In genomic region chr15:101024111-101024695, GRCh38 we compare ENCODE assay signal across 10 cellular contexts.
DNase-seq lines count a peak whose midpoint lies in the region; ATAC-seq and TF ChIP-seq lines count a peak whose summit lies in the region.
"Had no signal": no experiment of that assay in that cellular context is flagged by ENCODE, and none has a peak within 500 bp of the region (broad histone marks: within the 10 kb centered on the region; RNA-seq: fewer than 3 reads in every experiment).

No MANE protein-coding gene starts in this region.

- H2AFZ ChIP-seq in neuronal stem cell (ENCODE audit: low read length) = peak overlapping the region; percentile 87

- H3K27ac Mint-ChIP-seq in activated CD8-positive, alpha-beta T cell treated with anti-CD3 and anti-CD28 coated beads, Interleukin-2, amount 10 ng/mL, durations not matched to agents 7 days and 5 days = no peak overlapping the region
- H3K27ac Mint-ChIP-seq in activated CD8-positive, alpha-beta T cell treated with anti-CD3 and anti-CD28 coated beads for 36 hours = no peak overlapping the region
- no peak overlapping the region for H3K27ac Mint-ChIP-seq in natural killer cell

- H2BK120ac ChIP-seq in neuronal stem cell (ENCODE audit: low read depth, low read length) = no peak overlapping the region

- H3K36me3 Mint-ChIP-seq in activated CD8-positive, alpha-beta T cell treated with anti-CD3 and anti-CD28 coated beads, Interleukin-2, amount 10 ng/mL, durations not matched to agents 7 days and 5 days (ENCODE audit: low read depth) = no peaks in the 10 kb centered on the region
- H3K36me3 Mint-ChIP-seq in activated CD8-positive, alpha-beta T cell treated with anti-CD3 and anti-CD28 coated beads for 36 hours (ENCODE audit: low read depth) = no peaks in the 10 kb centered on the region
- H3K36me3 Mint-ChIP-seq in natural killer cell = no peaks in the 10 kb centered on the region

- H2AK5ac ChIP-seq in neuronal stem cell (ENCODE audit: low read depth, low read length) = no peak overlapping the region

- H3K79me1 ChIP-seq in neuronal stem cell (ENCODE audit: low read depth, low read length) = no peaks in the 10 kb centered on the region

- no peak overlapping the region for H3K4ac ChIP-seq in neuronal stem cell (ENCODE audit: low read length)

- no peak overlapping the region for H3K4me2 ChIP-seq in neuronal stem cell (ENCODE audit: insufficient read depth, low read length, poor library complexity, severe bottlenecking)

- TF ChIP-seq CTCF in activated CD8-positive, alpha-beta T cell treated with anti-CD3 and anti-CD28 coated beads for 36 hours (IDR thresholded peaks at IDR 0.05) = no peak
- no peak for TF ChIP-seq CTCF in natural killer cell (IDR thresholded peaks at IDR 0.05)

- no peak for ATAC-seq in activated CD8-positive, alpha-beta T cell treated with anti-CD3 and anti-CD28 coated beads, Interleukin-2, amount 10 ng/mL, durations not matched to agents 7 days and 5 days
- ATAC-seq in activated CD8-positive, alpha-beta T cell treated with anti-CD3 and anti-CD28 coated beads for 36 hours = no peak
- ATAC-seq in Right ventricle myocardium superior (ENCODE audit: poor library complexity) (peak; percentile 71), HG03520 (IDR thresholded peaks at IDR 0.05; ENCODE audit: unreplicated experiment) (no peak), natural killer cell (no peak)

- POLR2A ChIA-PET in activated CD8-positive, alpha-beta T cell treated with anti-CD3 and anti-CD28 coated beads, Interleukin-2, amount 10 ng/mL, durations not matched to agents 7 days and 5 days (lab: Charles Lee) = no interaction called here
- POLR2A ChIA-PET in activated CD8-positive, alpha-beta T cell treated with anti-CD3 and anti-CD28 coated beads for 36 hours (lab: Charles Lee) = no interaction called here

- peaks cover 2 to 17% of the 10 kb centered on the region in 2 donors for H3K4me1 ChIP-seq in neuronal stem cell (ENCODE audit: control insufficient read depth in 2 of 2, insufficient read depth in 1 of 2, low read depth in 1 of 2, low read length in 2 of 2)
- no peaks in the 10 kb centered on the region for H3K4me1 ChIP-seq in urinary bladder (ENCODE audit: insufficient read depth)

- no peak overlapping the region for H3K4me3 ChIP-seq in neuronal stem cell (ENCODE audit: low read length in 2 of 2)
- H3K4me3 ChIP-seq in urinary bladder (ENCODE audit: low read depth, low read length) = no peak overlapping the region

- H3K4me1 Mint-ChIP-seq in activated CD8-positive, alpha-beta T cell treated with anti-CD3 and anti-CD28 coated beads, Interleukin-2, amount 10 ng/mL, durations not matched to agents 7 days and 5 days (ENCODE audit: low read depth) = no peaks in the 10 kb centered on the region
- H3K4me1 Mint-ChIP-seq in activated CD8-positive, alpha-beta T cell treated with anti-CD3 and anti-CD28 coated beads for 36 hours (ENCODE audit: low read depth) = no peaks in the 10 kb centered on the region
- no peaks in the 10 kb centered on the region for H3K4me1 Mint-ChIP-seq in natural killer cell

- H2BK5ac ChIP-seq in neuronal stem cell (ENCODE audit: low read length) = no peak overlapping the region

- peak; percentile 10 for DNase-seq in activated CD8-positive, alpha-beta T cell treated with anti-CD3 and anti-CD28 coated beads, Interleukin-2, amount 10 ng/mL, durations not matched to agents 7 days and 5 days
- DNase-seq in activated CD8-positive, alpha-beta T cell treated with anti-CD3 and anti-CD28 coated beads for 36 hours = no peak
- peak; percentile 59 for DNase-seq in Right ventricle myocardium superior
- no peak for DNase-seq in neuronal stem cell (ENCODE audit: low spot score)
- no peak for DNase-seq in NCI-H128 (lab: John Stamatoyannopoulos, UW; ENCODE audit: unreplicated experiment)
- DNase-seq in natural killer cell = no peak
- DNase-seq: activated naive CD4-positive, alpha-beta T cell treated with anti-CD3 and anti-CD28 coated beads, Interleukin-2, amount 50 U/mL, for 16 hours; NCI-H748 treated with DMSO at 0.1 percent for 48 hours had no signal

- no peaks in the 10 kb centered on the region for H3K27me3 Mint-ChIP-seq in activated CD8-positive, alpha-beta T cell treated with anti-CD3 and anti-CD28 coated beads, Interleukin-2, amount 10 ng/mL, durations not matched to agents 7 days and 5 days (ENCODE audit: low read depth)
- peaks cover 2% of the 10 kb centered on the region for H3K27me3 Mint-ChIP-seq in activated CD8-positive, alpha-beta T cell treated with anti-CD3 and anti-CD28 coated beads for 36 hours
- H3K27me3 Mint-ChIP-seq in natural killer cell (ENCODE audit: low read depth in 2 of 2) = peaks cover 0 to 2% of the 10 kb centered on the region in 2 donors

- H3K18ac ChIP-seq in neuronal stem cell (ENCODE audit: low read length) = no peak overlapping the region

- peak overlapping the region; percentile 19 for H2BK15ac ChIP-seq in neuronal stem cell (ENCODE audit: low read length)

- no CpG with 5 or more reads among the region's 11 CpGs for WGBS in neuronal stem cell (ENCODE audit: extremely low coverage in 2 of 2, insufficient read length in 2 of 2, insufficient replicate concordance in 1 of 2), 2 donors
- 57% methylated on average over 11 of the region's 11 CpGs for WGBS in urinary bladder

- H3K4me3 Mint-ChIP-seq in activated CD8-positive, alpha-beta T cell treated with anti-CD3 and anti-CD28 coated beads, Interleukin-2, amount 10 ng/mL, durations not matched to agents 7 days and 5 days = no peak overlapping the region
- H3K4me3 Mint-ChIP-seq in activated CD8-positive, alpha-beta T cell treated with anti-CD3 and anti-CD28 coated beads for 36 hours = no peak overlapping the region
- H3K4me3 Mint-ChIP-seq in natural killer cell = no peak overlapping the region

- H3K9ac ChIP-seq in neuronal stem cell (ENCODE audit: low read depth, low read length, poor library complexity) = no peak overlapping the region

- CTCF ChIA-PET in activated CD8-positive, alpha-beta T cell treated with anti-CD3 and anti-CD28 coated beads, Interleukin-2, amount 10 ng/mL, durations not matched to agents 7 days and 5 days (lab: Charles Lee) = interaction anchor here (1.2 to 2.0 kb wide), 4 partner anchors 9 to 234 kb away, joined by 3 to 11 read pairs (median 5); no protein-coding TSS in a partner anchor
- CTCF ChIA-PET in activated CD8-positive, alpha-beta T cell treated with anti-CD3 and anti-CD28 coated beads for 36 hours (lab: Charles Lee) = interaction anchor here (1.1 to 6.9 kb wide), 4 partner anchors 9 to 237 kb away, joined by 3 to 77 read pairs (median 6); no protein-coding TSS in a partner anchor

- H3K27me3 ChIP-seq in neuronal stem cell (ENCODE audit: control insufficient read depth in 3 of 3, insufficient read depth in 3 of 3, low read depth in 1 of 3, low read length in 3 of 3) = no peaks in the 10 kb centered on the region

- no peak overlapping the region for H4K91ac ChIP-seq in neuronal stem cell (ENCODE audit: low read depth, low read length, poor library complexity)

- no peaks in the 10 kb centered on the region for H3K36me3 ChIP-seq in neuronal stem cell (replicated peaks in 1 of 2; ENCODE audit: control insufficient read depth in 2 of 2, insufficient read depth in 2 of 2, low read length in 2 of 2)
- no peaks in the 10 kb centered on the region for H3K36me3 ChIP-seq in urinary bladder (ENCODE audit: insufficient read depth)

- H2BK12ac ChIP-seq in neuronal stem cell (ENCODE audit: low read length) = no peak overlapping the region

- intact Hi-C loops in activated CD8-positive, alpha-beta T cell treated with anti-CD3 and anti-CD28 coated beads for 36 hours (cut with micrococcal nuclease) = no loop called here
- intact Hi-C loops in Right ventricle myocardium superior (cut with DNase I) (no loop called here), natural killer cell (cut with micrococcal nuclease) (no loop called here)

- no peak overlapping the region for H3K23ac ChIP-seq in neuronal stem cell (ENCODE audit: low read depth, low read length, poor library complexity)

- no peaks in the 10 kb centered on the region for H3K9me3 Mint-ChIP-seq in activated CD8-positive, alpha-beta T cell treated with anti-CD3 and anti-CD28 coated beads, Interleukin-2, amount 10 ng/mL, durations not matched to agents 7 days and 5 days (ENCODE audit: insufficient read depth)
- no peaks in the 10 kb centered on the region for H3K9me3 Mint-ChIP-seq in activated CD8-positive, alpha-beta T cell treated with anti-CD3 and anti-CD28 coated beads for 36 hours
- H3K9me3 Mint-ChIP-seq in natural killer cell = no peaks in the 10 kb centered on the region

- H3K14ac ChIP-seq in neuronal stem cell (ENCODE audit: low read length) = no peak overlapping the region

- no peak overlapping the region for H3K27ac ChIP-seq in neuronal stem cell (replicated peaks; ENCODE audit: low read length)
- peak overlapping the region; percentile 57 for H3K27ac ChIP-seq in urinary bladder (ENCODE audit: low read depth)

- no peak overlapping the region for H4K8ac ChIP-seq in neuronal stem cell (ENCODE audit: low read depth, low read length)

- no peaks in the 10 kb centered on the region for H3K9me3 ChIP-seq in neuronal stem cell (replicated peaks in 1 of 2; ENCODE audit: control insufficient read depth in 2 of 2, insufficient read depth in 1 of 2, low read depth in 1 of 2, low read length in 2 of 2)

Comparison
In these comparisons a context has a peak if more than half of its experiments do, and no peak if none do; other contexts are left out.
1. DNase-seq: peak in activated CD8-positive, alpha-beta T cell treated with anti-CD3 and anti-CD28 coated beads, Interleukin-2, amount 10 ng/mL, durations not matched to agents 7 days and 5 days (single experiment) and Right ventricle myocardium superior (single experiment); none in activated CD8-positive, alpha-beta T cell treated with anti-CD3 and anti-CD28 coated beads for 36 hours (single experiment), neuronal stem cell (single experiment), NCI-H128 (single experiment) and natural killer cell (single experiment).